ENCODE assay signal across 1 cellular context in genomic region chr1:35186239-35186638, GRCh38.
TF ChIP-seq lines count a peak whose summit lies in the region.

No MANE protein-coding gene starts in this region.

TF ChIP-seq in A549, 52 proteins besides CTCF, POLR2A, EP300 and RAD21:
- TF ChIP-seq KDM5A (IDR thresholded peaks at IDR 0.05) (no peak), MYC (IDR thresholded peaks at IDR 0.05; ENCODE audit: borderline replicate concordance, low read length) (no peak), GATA3 (IDR thresholded peaks at IDR 0.05; ENCODE audit: borderline replicate concordance) (no peak), SREBF2 (IDR thresholded peaks at IDR 0.05) (no peak), CEBPB (IDR thresholded peaks at IDR 0.05) (no peak), EHMT2 (IDR thresholded peaks at IDR 0.05; ENCODE audit: low read depth) (no peak), HEYL (CRISPR knock-in tag; IDR thresholded peaks at IDR 0.05) (no peak), TP53 (CRISPR knock-in tag; IDR thresholded peaks at IDR 0.05) (no peak), FOSB (CRISPR knock-in tag; IDR thresholded peaks at IDR 0.05) (no peak), HOXB13 (CRISPR knock-in tag; IDR thresholded peaks at IDR 0.05; ENCODE audit: low read depth) (no peak), KDM1A (IDR thresholded peaks at IDR 0.05; ENCODE audit: low read depth) (no peak), RFX5 (IDR thresholded peaks at IDR 0.05) (no peak), CBX2 (IDR thresholded peaks at IDR 0.05; ENCODE audit: borderline replicate concordance, low read depth) (no peak)
- TF ChIP-seq, protein P1, sequence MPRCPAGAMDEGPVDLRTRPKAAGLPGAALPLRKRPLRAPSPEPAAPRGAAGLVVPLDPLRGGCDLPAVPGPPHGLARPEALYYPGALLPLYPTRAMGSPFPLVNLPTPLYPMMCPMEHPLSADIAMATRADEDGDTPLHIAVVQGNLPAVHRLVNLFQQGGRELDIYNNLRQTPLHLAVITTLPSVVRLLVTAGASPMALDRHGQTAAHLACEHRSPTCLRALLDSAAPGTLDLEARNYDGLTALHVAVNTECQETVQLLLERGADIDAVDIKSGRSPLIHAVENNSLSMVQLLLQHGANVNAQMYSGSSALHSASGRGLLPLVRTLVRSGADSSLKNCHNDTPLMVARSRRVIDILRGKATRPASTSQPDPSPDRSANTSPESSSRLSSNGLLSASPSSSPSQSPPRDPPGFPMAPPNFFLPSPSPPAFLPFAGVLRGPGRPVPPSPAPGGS (IDR thresholded peaks at IDR 0.05): no peak
